Comparison of ENCODE assay signal across 22 cellular contexts in the genomic region with DNA sequence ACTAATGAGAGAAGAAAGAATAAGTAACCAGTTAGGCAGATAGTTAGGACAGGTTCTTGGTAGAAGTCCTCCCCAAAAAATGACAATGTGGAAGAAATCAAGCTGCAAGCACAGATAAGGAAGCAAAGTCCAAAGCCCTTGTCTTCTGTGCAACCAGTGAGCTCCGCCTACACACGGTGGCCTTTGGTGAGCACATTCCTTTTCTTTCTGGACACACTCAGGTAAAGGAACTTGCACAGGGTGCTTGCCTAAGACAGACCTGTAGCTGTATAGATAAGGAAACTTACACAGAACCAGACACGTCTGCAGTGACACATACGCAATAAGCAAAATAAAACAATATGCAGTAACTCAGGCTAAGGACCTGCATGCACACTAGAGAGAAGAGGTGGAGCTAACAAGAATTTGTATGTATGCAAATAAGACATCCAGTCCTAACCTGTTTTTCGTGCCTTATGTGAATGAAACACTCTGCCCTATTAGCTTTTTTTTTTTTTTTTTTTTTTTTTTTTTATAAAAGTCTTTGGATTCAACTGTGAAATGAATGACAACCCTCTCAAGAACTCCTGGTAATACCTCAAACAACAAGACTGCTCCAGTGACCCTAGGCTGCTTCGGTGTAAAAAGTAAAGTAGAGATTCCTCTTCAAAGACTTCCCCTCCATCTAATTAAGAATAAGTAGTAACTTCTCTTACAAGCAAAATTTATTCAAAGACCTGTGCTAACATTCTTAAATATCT. TPM values are rescaled to one million over a fixed set of nuclear protein-coding genes. Genes with fewer than 3 reads are reported as not detected.
DNase-seq lines count a peak whose midpoint lies in the region; ATAC-seq, FAIRE-seq and TF ChIP-seq lines count a peak whose summit lies in the region.
"Had no signal": no experiment of that assay in that cellular context is flagged by ENCODE, and none has a peak within 500 bp of the region (broad histone marks: within the 10 kb centered on the region; RNA-seq: fewer than 3 reads in every experiment).

No MANE protein-coding gene starts in this region.

- TF ChIP-seq EP300 in K562 (IDR thresholded peaks at IDR 0.05; ENCODE audit: low read length) = peak; percentile 92

- no peaks in the 10 kb centered on the region for H3K9me3 Mint-ChIP-seq in activated T-helper 1 cell treated with anti-CD3 and anti-CD28 coated beads, Interleukin-12 subunit alpha, Interleukin-12 subunit beta, Interleukin-2, Interleukin-4 antibody, amounts not matched to agents 30 ng/mL and 10 ng/mL and 1 ng/mL, durations not matched to agents 14 hours and 24 hours and 36 hours

- no peak overlapping the region for H2AFZ ChIP-seq in K562 (ENCODE audit: low read depth, low read length)
- H2AFZ ChIP-seq: parathyroid adenoma had no signal

- H3K9me1 ChIP-seq in K562 (ENCODE audit: control insufficient read depth, insufficient read depth, low read length) = no peaks in the 10 kb centered on the region

- H3K4me3 ChIP-seq in LNCaP clone FGC (ENCODE audit: low read depth, low read length) = peak overlapping the region; percentile 5; the same call in 1 of the 2 replicates
- no peak overlapping the region for H3K4me3 ChIP-seq in K562
- no peak overlapping the region for H3K4me3 ChIP-seq in upper lobe of right lung
- H3K4me3 ChIP-seq: BLaER1 treated with 17β-estradiol and CSF1 and Interleukin-3, amounts not matched to agents 10 nM and 100 nM; gastrocnemius medialis; GM12878; spleen had no signal

- no peaks in the 10 kb centered on the region for H3K79me2 ChIP-seq in K562 (ENCODE audit: control insufficient read depth, insufficient read depth, low read length)
- H3K79me2 ChIP-seq: parathyroid adenoma had no signal

- CTCF ChIA-PET in K562 (lab: Yijun Ruan, JAX; ENCODE audit: low intra/inter-chr PET ratio) = no interaction called here

- H3K36me3 ChIP-seq in K562 (ENCODE audit: control insufficient read depth, insufficient read depth, low read length) (no peaks in the 10 kb centered on the region), upper lobe of right lung (no peaks in the 10 kb centered on the region)
- H3K36me3 ChIP-seq: BLaER1 treated with 17β-estradiol and CSF1 and Interleukin-3, amounts not matched to agents 10 nM and 100 nM; brain microvascular endothelial cell; gastrocnemius medialis; spleen had no signal

- no peak for TF ChIP-seq CTCF in LNCaP clone FGC (IDR thresholded peaks at IDR 0.05; ENCODE audit: control insufficient read depth, extremely low read depth, insufficient read depth)
- no peak for TF ChIP-seq CTCF in K562 (IDR thresholded peaks at IDR 0.05 in 2 of 3, conservative IDR thresholded peaks at IDR 0.05 in 1 of 3; ENCODE audit: insufficient read depth in 2 of 3, low read depth in 1 of 3, low read length in 3 of 3)
- no peak for TF ChIP-seq CTCF in upper lobe of right lung (IDR thresholded peaks at IDR 0.05)

- no peak overlapping the region for H3K27ac Mint-ChIP-seq in activated T-helper 1 cell treated with anti-CD3 and anti-CD28 coated beads, Interleukin-12 subunit alpha, Interleukin-12 subunit beta, Interleukin-2, Interleukin-4 antibody, amounts not matched to agents 30 ng/mL and 10 ng/mL and 1 ng/mL, durations not matched to agents 14 hours and 24 hours and 36 hours

- no peak overlapping the region for H3K4me2 ChIP-seq in K562 (ENCODE audit: insufficient read depth, low read length)
- H3K4me2 ChIP-seq: BLaER1 treated with 17β-estradiol and CSF1 and Interleukin-3, amounts not matched to agents 10 nM and 100 nM had no signal

- 0 out of 4 replicates have a peak, but pooled peaks of 1 of the 2 experiments have one; percentile 8 for TF ChIP-seq RAD21 in K562 (CRISPR knock-in tag; conservative IDR thresholded peaks at IDR 0.05 in 1 of 2, IDR thresholded peaks at IDR 0.05 in 1 of 2)

- in situ Hi-C loops in K562 (cut with MboI) = no loop called here

- intact Hi-C loops in K562 (cut with micrococcal nuclease) (no loop called here), upper lobe of right lung (cut with DNase I) (no loop called here)
- intact Hi-C loops in activated T-helper 1 cell treated with anti-CD3 and anti-CD28 coated beads, Interleukin-12 subunit alpha, Interleukin-12 subunit beta, Interleukin-2, Interleukin-4 antibody, amounts not matched to agents 30 ng/mL and 10 ng/mL and 1 ng/mL, durations not matched to agents 14 hours and 24 hours and 36 hours (cut with micrococcal nuclease) = no loop called here

- H4K20me1 ChIP-seq in K562 (replicated peaks; ENCODE audit: control insufficient read depth, insufficient read depth, low read length) = no peaks in the 10 kb centered on the region
- H4K20me1 ChIP-seq: BLaER1 treated with 17β-estradiol and CSF1 and Interleukin-3, amounts not matched to agents 10 nM and 100 nM had no signal

- H3K9ac ChIP-seq in K562 (ENCODE audit: insufficient read depth in 1 of 2, low read depth in 2 of 2, low read length in 2 of 2) = no peak overlapping the region
- H3K9ac ChIP-seq: BLaER1 treated with 17β-estradiol and CSF1 and Interleukin-3, amounts not matched to agents 10 nM and 100 nM; parathyroid adenoma had no signal

- TF ChIP-seq POLR2A in K562 (conservative IDR thresholded peaks at IDR 0.05) = no peak

- no TSS peak for BruUV-seq in K562 (replicated peaks; lab: Mats Ljungman, UMichigan)

- DNase-seq in LNCaP clone FGC (ENCODE audit: low read depth) (peak; percentile 79), K562 (ENCODE audit: extremely low read depth in 1 of 4, low spot score in 3 of 4) (peak; percentile 51 to 90 (median 54)), left lobe of liver (ENCODE audit: low spot score) (peak; percentile 77), upper lobe of right lung (no peak), NCI-H446 treated with DMSO at 0.1 percent for 48 hours (lab: John Stamatoyannopoulos, UW) (no peak)
- no peak for DNase-seq in stimulated activated CD4-positive, alpha-beta T cell treated with anti-CD3 and anti-CD28 coated beads, Interleukin-1b, Interleukin-23, amount 100 ng/mL, for 48 hours
- no peak for DNase-seq in activated T-helper 1 cell treated with anti-CD3 and anti-CD28 coated beads, Interleukin-12 subunit alpha, Interleukin-12 subunit beta, Interleukin-2, Interleukin-4 antibody, amounts not matched to agents 30 ng/mL and 10 ng/mL and 1 ng/mL, durations not matched to agents 14 hours and 24 hours and 36 hours (ENCODE audit: low spot score)
- DNase-seq: activated CD4-positive, alpha-beta T cell treated with anti-CD3 and anti-CD28 coated beads for 1 hour; activated CD8-positive, alpha-beta memory T cell treated with anti-CD3 and anti-CD28 coated beads, Interleukin-2, amount 50 U/mL, for 48 hours; activated naive CD4-positive, alpha-beta T cell treated with anti-CD3 and anti-CD28 coated beads, Interleukin-2, amount 50 U/mL, for 16 hours; brain microvascular endothelial cell; effector CD8-positive, alpha-beta T cell; gastrocnemius medialis; midbrain; NCI-H1436 treated with DMSO at 0.1 percent for 48 hours; NCI-H69; spleen had no signal

- H3K4me3 Mint-ChIP-seq in activated T-helper 1 cell treated with anti-CD3 and anti-CD28 coated beads, Interleukin-12 subunit alpha, Interleukin-12 subunit beta, Interleukin-2, Interleukin-4 antibody, amounts not matched to agents 30 ng/mL and 10 ng/mL and 1 ng/mL, durations not matched to agents 14 hours and 24 hours and 36 hours = no peak overlapping the region

- peaks cover 0 to 2% of the 10 kb centered on the region in 2 experiments; a peak in 1 of 5 replicates for H3K4me1 ChIP-seq in K562 (replicated peaks in 1 of 2; ENCODE audit: control insufficient read depth in 2 of 2, insufficient read depth in 2 of 2, low read length in 2 of 2)
- H3K4me1 ChIP-seq in upper lobe of right lung = no peaks in the 10 kb centered on the region
- H3K4me1 ChIP-seq: BLaER1 treated with 17β-estradiol and CSF1 and Interleukin-3, amounts not matched to agents 10 nM and 100 nM; gastrocnemius medialis; parathyroid adenoma; spleen had no signal

- no peaks in the 10 kb centered on the region for H3K27me3 ChIP-seq in K562 (ENCODE audit: control insufficient read depth in 2 of 2, insufficient read depth in 2 of 2, low read length in 2 of 2)
- H3K27me3 ChIP-seq in upper lobe of right lung = no peaks in the 10 kb centered on the region
- H3K27me3 ChIP-seq: BLaER1 treated with 17β-estradiol and CSF1 and Interleukin-3, amounts not matched to agents 10 nM and 100 nM; brain microvascular endothelial cell; gastrocnemius medialis; spleen had no signal

- peak; percentile 88 for ATAC-seq in K562
- ATAC-seq in left lobe of liver = peak; percentile 86
- ATAC-seq in upper lobe of right lung = peak; percentile 87
- ATAC-seq: gastrocnemius medialis, HCT116 had no signal

- FAIRE-seq in K562 (lab: Jason Lieb, UNC) = peak; percentile 86
- FAIRE-seq: GM12878, RCC 7860 had no signal

- H3K27me3 Mint-ChIP-seq in activated T-helper 1 cell treated with anti-CD3 and anti-CD28 coated beads, Interleukin-12 subunit alpha, Interleukin-12 subunit beta, Interleukin-2, Interleukin-4 antibody, amounts not matched to agents 30 ng/mL and 10 ng/mL and 1 ng/mL, durations not matched to agents 14 hours and 24 hours and 36 hours (ENCODE audit: insufficient read depth) = no peaks in the 10 kb centered on the region

- no peaks in the 10 kb centered on the region for H3K4me1 Mint-ChIP-seq in activated T-helper 1 cell treated with anti-CD3 and anti-CD28 coated beads, Interleukin-12 subunit alpha, Interleukin-12 subunit beta, Interleukin-2, Interleukin-4 antibody, amounts not matched to agents 30 ng/mL and 10 ng/mL and 1 ng/mL, durations not matched to agents 14 hours and 24 hours and 36 hours (ENCODE audit: low read depth)

- 1% methylated on average over 6 of the region's 6 CpGs for WGBS in K562 (ENCODE audit: insufficient coverage, low coverage, missing lambda C conversion rate)

- peaks cover 1% of the 10 kb centered on the region for H3K9me3 ChIP-seq in K562 (replicated peaks; ENCODE audit: control insufficient read depth, insufficient read depth, low read depth, low read length)
- H3K9me3 ChIP-seq in upper lobe of right lung = no peaks in the 10 kb centered on the region
- H3K9me3 ChIP-seq: BLaER1 treated with 17β-estradiol and CSF1 and Interleukin-3, amounts not matched to agents 10 nM and 100 nM; gastrocnemius medialis had no signal

- H3K27ac ChIP-seq in K562 (ENCODE audit: extremely low read depth, low read depth, low read length) = peak overlapping the region; percentile 58
- no peak overlapping the region for H3K27ac ChIP-seq in upper lobe of right lung
- H3K27ac ChIP-seq: BLaER1 treated with 17β-estradiol and CSF1 and Interleukin-3, amounts not matched to agents 10 nM and 100 nM; brain microvascular endothelial cell; gastrocnemius medialis; parathyroid adenoma; spleen had no signal

- no peaks in the 10 kb centered on the region for H3K36me3 Mint-ChIP-seq in activated T-helper 1 cell treated with anti-CD3 and anti-CD28 coated beads, Interleukin-12 subunit alpha, Interleukin-12 subunit beta, Interleukin-2, Interleukin-4 antibody, amounts not matched to agents 30 ng/mL and 10 ng/mL and 1 ng/mL, durations not matched to agents 14 hours and 24 hours and 36 hours (ENCODE audit: low read depth)

- POLR2A ChIA-PET in K562 (lab: Yijun Ruan, JAX) = no interaction called here

RNA-seq across cellular contexts. Expression of a gene that starts 48.8 kb away (rescaled TPM):
- total RNA-seq in K562 (2011; cell fraction: chromatin; rRNA removed; ENCODE audit: low replicate concordance) = not detected in 2 replicates
- not detected in 2 replicates for total RNA-seq in K562 (2011; cell fraction: nucleolus; rRNA removed)
- not detected in 2 replicates for total RNA-seq in K562 (2011; cell fraction: nucleoplasm; rRNA removed)
- total RNA-seq in K562 (2014; rRNA removed) (not detected in 2 replicates), K562 (2014; rRNA removed; fragmentation: Illumina TruSeq; extraction: Trizol) (not detected in 2 replicates), K562 (2015; rRNA removed; fragmentation: Illumina TruSeq; extraction: Trizol) (not detected in 2 replicates), K562 (2021) (0.16 and 0.18 TPM in 2 replicates), left lobe of liver (290 TPM), upper lobe of right lung (not detected)
- polyA plus RNA-seq in K562 (2011; rRNA removed) (not detected in 2 replicates), K562 (2014; fragmentation: Illumina TruSeq; extraction: Trizol) (not detected in 2 replicates), K562 (2014; fragmentation: Nextera tagmentation; extraction: Ambion mirVana) (not detected), K562 (2014; rRNA removed) (not detected in 2 replicates)
- polyA plus RNA-seq in K562 (2011; cell fraction: cytosol; rRNA removed) = not detected in 2 replicates
- not detected in 2 replicates for polyA plus RNA-seq in K562 (2011; cell fraction: nucleus; rRNA removed)
- polyA plus RNA-seq in K562 (2012) = not detected in 2 replicates
- not detected in 2 replicates for polyA minus RNA-seq in K562 (2011; rRNA and poly(A)+ RNA removed)
- polyA minus RNA-seq in K562 (2011; cell fraction: cytosol; rRNA and poly(A)+ RNA removed) = not detected in 2 replicates
- polyA minus RNA-seq in K562 (2011; cell fraction: nucleus; rRNA and poly(A)+ RNA removed) = not detected in 2 replicates
- total RNA-seq in activated T-helper 1 cell treated with anti-CD3 and anti-CD28 coated beads, Interleukin-12 subunit alpha, Interleukin-12 subunit beta, Interleukin-2, Interleukin-4 antibody, amounts not matched to agents 30 ng/mL and 10 ng/mL and 1 ng/mL, durations not matched to agents 14 hours and 24 hours and 36 hours = not detected in 2 replicates
- total RNA-seq: GM12878, spleen had no signal
- polyA plus RNA-seq: GM12878, spleen had no signal

Comparison
In these comparisons a context has a peak if more than half of its experiments do, and no peak if none do; other contexts are left out.
1. DNase-seq: peak in LNCaP clone FGC (single experiment), K562 (4 of 4) and left lobe of liver (single experiment); none in upper lobe of right lung (single experiment), stimulated activated CD4-positive, alpha-beta T cell treated with anti-CD3 and anti-CD28 coated beads, Interleukin-1b, Interleukin-23, amount 100 ng/mL, for 48 hours (single experiment), activated T-helper 1 cell treated with anti-CD3 and anti-CD28 coated beads, Interleukin-12 subunit alpha, Interleukin-12 subunit beta, Interleukin-2, Interleukin-4 antibody, amounts not matched to agents 30 ng/mL and 10 ng/mL and 1 ng/mL, durations not matched to agents 14 hours and 24 hours and 36 hours (single experiment) and NCI-H446 treated with DMSO at 0.1 percent for 48 hours (single experiment).
2. RNA of a gene that starts 48.8 kb away (total RNA-seq): 290 TPM in left lobe of liver (single experiment); 0.16 to 0.18 TPM in K562, not detected in upper lobe of right lung (single experiment) and not detected in activated T-helper 1 cell treated with anti-CD3 and anti-CD28 coated beads, Interleukin-12 subunit alpha, Interleukin-12 subunit beta, Interleukin-2, Interleukin-4 antibody, amounts not matched to agents 30 ng/mL and 10 ng/mL and 1 ng/mL, durations not matched to agents 14 hours and 24 hours and 36 hours; every median in the first group is over 100 times any median in the second.
3. Peak in every context shown above with its lines, with median percentiles within 50 percentile points of each other: ATAC-seq.